19 cellular contexts compared by ENCODE assay signal in genomic region chr2:106275971-106276370, GRCh38.
DNase-seq lines count a peak whose midpoint lies in the region; ATAC-seq, FAIRE-seq and TF ChIP-seq lines count a peak whose summit lies in the region.
"Had no signal": no experiment of that assay in that cellular context is flagged by ENCODE, and none has a peak within 500 bp of the region (broad histone marks: within the 10 kb centered on the region; RNA-seq: fewer than 3 reads in every experiment).

No MANE protein-coding gene starts in this region.

- H3K18ac ChIP-seq in trophoblast cell (ENCODE audit: low read length), result no peak overlapping the region

- no peaks in the 10 kb centered on the region for H3K36me3 ChIP-seq in K562 (ENCODE audit: control insufficient read depth, insufficient read depth, low read length)
- H3K36me3 ChIP-seq in esophagus muscularis mucosa, result no peaks in the 10 kb centered on the region
- no peaks in the 10 kb centered on the region for H3K36me3 ChIP-seq in trophoblast cell (ENCODE audit: control insufficient read depth in 1 of 2, insufficient read depth in 2 of 2, low read length in 2 of 2)
- H3K36me3 ChIP-seq: BLaER1 had no signal

- H3K4me3 ChIP-seq in K562, result no peak overlapping the region
- no peak overlapping the region for H3K4me3 ChIP-seq in esophagus muscularis mucosa
- H3K4me3 ChIP-seq in trophoblast cell (ENCODE audit: low read depth, low read length), result no peak overlapping the region
- H3K4me3 ChIP-seq: BLaER1 had no signal

- H3K4me1 ChIP-seq in K562 (replicated peaks in 1 of 2; ENCODE audit: control insufficient read depth in 2 of 2, insufficient read depth in 2 of 2, low read length in 2 of 2), result peaks cover 0 to 6% of the 10 kb centered on the region in 2 experiments; a peak in 1 of 5 replicates
- H3K4me1 ChIP-seq in esophagus muscularis mucosa, result peaks cover 0 to 5% (median 2%) of the 10 kb centered on the region in 4 donors
- H3K4me1 ChIP-seq in trophoblast cell (ENCODE audit: control insufficient read depth in 1 of 2, insufficient read depth in 2 of 2, low read length in 2 of 2), result peaks cover 0 to 4% of the 10 kb centered on the region in 2 experiments
- H3K4me1 ChIP-seq: Caco-2 had no signal

- H3K79me2 ChIP-seq in K562 (ENCODE audit: control insufficient read depth, insufficient read depth, low read length), result no peaks in the 10 kb centered on the region
- H3K79me2 ChIP-seq in trophoblast cell (ENCODE audit: control insufficient read depth, insufficient read depth, low read length, poor library complexity), result no peaks in the 10 kb centered on the region

- H3K23ac ChIP-seq in trophoblast cell (ENCODE audit: low read length), result no peak overlapping the region

- intact Hi-C loops in K562 (cut with micrococcal nuclease), result no loop called here
- intact Hi-C loops in esophagus muscularis mucosa (cut with DNase I), result no loop called here

- no peak overlapping the region for H2AFZ ChIP-seq in K562 (ENCODE audit: low read depth, low read length)
- no peak overlapping the region for H2AFZ ChIP-seq in trophoblast cell (ENCODE audit: insufficient read depth, low read length, poor library complexity)

- H4K8ac ChIP-seq in trophoblast cell (ENCODE audit: low read depth, low read length), result no peak overlapping the region

- H2BK12ac ChIP-seq in trophoblast cell (ENCODE audit: low read length), result no peak overlapping the region

- WGBS in K562 (ENCODE audit: insufficient coverage, low coverage, missing lambda C conversion rate), result 5% methylated on average over 11 of the region's 11 CpGs
- WGBS in esophagus muscularis mucosa, result 96% methylated on average over 6 of the region's 11 CpGs
- no CpG with 5 or more reads among the region's 11 CpGs for WGBS in trophoblast cell (ENCODE audit: extremely low coverage, insufficient coverage, insufficient read length)

- H3K9me1 ChIP-seq in K562 (ENCODE audit: control insufficient read depth, insufficient read depth, low read length), result no peaks in the 10 kb centered on the region

- no peak overlapping the region for H2AK5ac ChIP-seq in trophoblast cell (ENCODE audit: low read length)

- no peak overlapping the region for H4K12ac ChIP-seq in trophoblast cell (ENCODE audit: low read depth, low read length)

- no peak for TF ChIP-seq EP300 in K562 (IDR thresholded peaks at IDR 0.05; ENCODE audit: low read length)
- no peak for TF ChIP-seq EP300 in esophagus muscularis mucosa (IDR thresholded peaks at IDR 0.05)

- no peak; the same call in 1 of the 3 replicates for ATAC-seq in K562
- ATAC-seq in GM21619 (IDR thresholded peaks at IDR 0.05; ENCODE audit: unreplicated experiment), result no peak
- ATAC-seq: CD8-positive, alpha-beta T cell had no signal

- no peak for TF ChIP-seq CTCF in K562 (IDR thresholded peaks at IDR 0.05 in 2 of 3, conservative IDR thresholded peaks at IDR 0.05 in 1 of 3; ENCODE audit: insufficient read depth in 2 of 3, low read depth in 1 of 3, low read length in 3 of 3)
- no peak for TF ChIP-seq CTCF in esophagus muscularis mucosa (IDR thresholded peaks at IDR 0.05)

- DNase-seq in K562 (ENCODE audit: extremely low read depth in 1 of 4, low spot score in 3 of 4) (no peak), esophagus muscularis mucosa (ENCODE audit: extremely low spot score) (peak; percentile 70), trophoblast cell (peak in 1 of 2 donors; percentile 0), NCI-H2227 (lab: John Stamatoyannopoulos, UW; ENCODE audit: unreplicated experiment) (no peak)
- no peak for DNase-seq in NK-92 treated with Interleukin-12 subunit alpha and Interleukin-12 subunit beta, amount 100 ng/mL, for 24 hours (lab: John Stamatoyannopoulos, UW)
- DNase-seq: Caco-2; CD4-positive, CD25-positive, alpha-beta regulatory T cell; CD8-positive, alpha-beta T cell; DMS153; DND-41; GOT3; H7; HCEC 1CT had no signal

- POLR2A ChIA-PET in K562 (lab: Yijun Ruan, JAX), result no interaction called here

- no peaks in the 10 kb centered on the region for H3K9me3 ChIP-seq in K562 (replicated peaks; ENCODE audit: control insufficient read depth, insufficient read depth, low read depth, low read length)
- H3K9me3 ChIP-seq in esophagus muscularis mucosa, result no peaks in the 10 kb centered on the region
- H3K9me3 ChIP-seq in trophoblast cell (ENCODE audit: insufficient read depth, low read depth, low read length), result peaks cover 7% of the 10 kb centered on the region
- H3K9me3 ChIP-seq: Caco-2 had no signal

- no peak for TF ChIP-seq RAD21 in K562 (CRISPR knock-in tag; conservative IDR thresholded peaks at IDR 0.05 in 1 of 2, IDR thresholded peaks at IDR 0.05 in 1 of 2)

- H3K27ac ChIP-seq in K562 (ENCODE audit: extremely low read depth, low read depth, low read length) (no peak overlapping the region), esophagus muscularis mucosa (replicated peaks in 1 of 4) (no peak overlapping the region), trophoblast cell (ENCODE audit: low read depth, low read length) (no peak overlapping the region)
- H3K27ac ChIP-seq: BLaER1, C4-2B had no signal

- no peak overlapping the region for H3K9ac ChIP-seq in K562 (ENCODE audit: insufficient read depth in 1 of 2, low read depth in 2 of 2, low read length in 2 of 2)
- H3K9ac ChIP-seq in trophoblast cell (ENCODE audit: low read length), result no peak overlapping the region
- H3K9ac ChIP-seq: BLaER1 had no signal

- in situ Hi-C loops in K562 (cut with MboI), result no loop called here

- CTCF ChIA-PET in K562 (lab: Yijun Ruan, JAX; ENCODE audit: low intra/inter-chr PET ratio), result no interaction called here

- H2BK5ac ChIP-seq in trophoblast cell (ENCODE audit: low read depth, low read length, poor library complexity), result no peak overlapping the region

- no peaks in the 10 kb centered on the region for H3K79me1 ChIP-seq in trophoblast cell (ENCODE audit: low read length)

- H3K4me2 ChIP-seq in K562 (ENCODE audit: insufficient read depth, low read length), result no peak overlapping the region
- no peak overlapping the region for H3K4me2 ChIP-seq in trophoblast cell (ENCODE audit: low read length)
- H3K4me2 ChIP-seq: BLaER1 had no signal

- no peaks in the 10 kb centered on the region for H4K20me1 ChIP-seq in K562 (replicated peaks; ENCODE audit: control insufficient read depth, insufficient read depth, low read length)
- H4K20me1 ChIP-seq: BLaER1 had no signal

- FAIRE-seq in K562 (lab: Jason Lieb, UNC), result no peak
- FAIRE-seq: G401.6, GM12892, GM19239 had no signal

- H3K14ac ChIP-seq in trophoblast cell (ENCODE audit: low read length), result peak overlapping the region; percentile 22

- H2BK120ac ChIP-seq in trophoblast cell (ENCODE audit: insufficient read depth, low read length, poor library complexity), result peak overlapping the region; percentile 27

- no peak overlapping the region for H3K4ac ChIP-seq in trophoblast cell (ENCODE audit: low read depth, low read length)

- TF ChIP-seq POLR2A in K562 (conservative IDR thresholded peaks at IDR 0.05), result no peak
- TF ChIP-seq POLR2A in esophagus muscularis mucosa (IDR thresholded peaks at IDR 0.05; ENCODE audit: low read depth), result no peak

- H3K27me3 ChIP-seq in K562 (ENCODE audit: control insufficient read depth in 2 of 2, insufficient read depth in 2 of 2, low read length in 2 of 2), result peaks cover 22 to 35% of the 10 kb centered on the region in 2 experiments; a peak in 3 of 5 replicates
- peaks cover 0 to 5% (median 0%) of the 10 kb centered on the region in 4 donors for H3K27me3 ChIP-seq in esophagus muscularis mucosa
- H3K27me3 ChIP-seq in trophoblast cell (ENCODE audit: insufficient read depth, low read length), result no peaks in the 10 kb centered on the region
- H3K27me3 ChIP-seq: BLaER1 had no signal

- no TSS peak for BruUV-seq in K562 (replicated peaks; lab: Mats Ljungman, UMichigan)

- no peak overlapping the region for H4K91ac ChIP-seq in trophoblast cell (ENCODE audit: low read depth, low read length)

TF ChIP-seq in K562, 482 proteins besides CTCF, POLR2A, EP300 and RAD21:
- TF ChIP-seq KLF1 (tag; IDR thresholded peaks at IDR 0.05) (no peak), ZKSCAN1 (IDR thresholded peaks at IDR 0.05; ENCODE audit: low read depth, low read length) (peak; percentile 32; the same call in 1 of the 2 replicates)
